9 cellular contexts compared by ENCODE assay signal in genomic region chr1:7224644-7225043, GRCh38.
DNase-seq lines count a peak whose midpoint lies in the region; ATAC-seq and TF ChIP-seq lines count a peak whose summit lies in the region.
"Had no signal": no experiment of that assay in that cellular context is flagged by ENCODE, and none has a peak within 500 bp of the region (broad histone marks: within the 10 kb centered on the region; RNA-seq: fewer than 3 reads in every experiment).

No MANE protein-coding gene starts in this region.

- H3K9ac ChIP-seq in endocrine pancreas (ENCODE audit: control insufficient read depth, insufficient read depth, low read length) = peak overlapping the region; percentile 6
- H3K9ac ChIP-seq in skeletal muscle satellite cell (ENCODE audit: low read depth, low read length) = no peak overlapping the region

- no peaks in the 10 kb centered on the region for H3K27me3 ChIP-seq in right atrium auricular region
- H3K27me3 ChIP-seq in endocrine pancreas (ENCODE audit: control insufficient read depth, insufficient read depth, low read length) = no peaks in the 10 kb centered on the region
- no peaks in the 10 kb centered on the region for H3K27me3 ChIP-seq in skeletal muscle satellite cell (ENCODE audit: control insufficient read depth, insufficient read depth, low read length)

- H3K9me3 ChIP-seq in right atrium auricular region (no peaks in the 10 kb centered on the region), endocrine pancreas (ENCODE audit: control insufficient read depth, low read length) (no peaks in the 10 kb centered on the region), skeletal muscle satellite cell (replicated peaks; ENCODE audit: low read length) (no peaks in the 10 kb centered on the region)

- ATAC-seq in Right ventricle myocardium superior (ENCODE audit: poor library complexity) (peak; percentile 49), GM18858 (IDR thresholded peaks at IDR 0.05; ENCODE audit: unreplicated experiment) (no peak)

- peak overlapping the region; percentile 41 for H3K4me2 ChIP-seq in skeletal muscle satellite cell (ENCODE audit: low read length)

- no peak overlapping the region for H3K4me3 ChIP-seq in right atrium auricular region
- H3K4me3 ChIP-seq in endocrine pancreas (ENCODE audit: control insufficient read depth, insufficient read depth, low read length) = no peak overlapping the region
- no peak overlapping the region for H3K4me3 ChIP-seq in skeletal muscle satellite cell (ENCODE audit: low read length)

- DNase-seq in Right ventricle myocardium superior = no peak
- no peak for DNase-seq in right atrium auricular region (ENCODE audit: low spot score)
- peak; percentile 85 for DNase-seq in NCI-H2171 treated with DMSO at 0.1 percent for 48 hours (lab: John Stamatoyannopoulos, UW)
- no peak for DNase-seq in cerebellar nuclear complex (lab: John Stamatoyannopoulos, UW)
- no peak for DNase-seq in NCI-H2107 (lab: John Stamatoyannopoulos, UW)
- DNase-seq: activated CD4-positive, alpha-beta T cell treated with anti-CD3 and anti-CD28 coated beads, Interleukin-2, amount 50 U/mL, for 4 hours had no signal

- intact Hi-C loops in Right ventricle myocardium superior (cut with DNase I) = loop anchor here (10.0 kb wide), 1 partner anchor 420 kb away; no protein-coding TSS in a partner anchor

- H3K27ac ChIP-seq in right atrium auricular region = no peak overlapping the region

- peak in 1 of 2 donors; percentile 22 for TF ChIP-seq CTCF in right atrium auricular region (IDR thresholded peaks at IDR 0.05)

- H3K36me3 ChIP-seq in right atrium auricular region (no peaks in the 10 kb centered on the region), endocrine pancreas (ENCODE audit: control insufficient read depth, insufficient read depth, low read length) (no peaks in the 10 kb centered on the region), skeletal muscle satellite cell (ENCODE audit: insufficient read depth, low read length) (no peaks in the 10 kb centered on the region)

- H3K4me1 ChIP-seq in right atrium auricular region = no peaks in the 10 kb centered on the region
- H3K4me1 ChIP-seq in endocrine pancreas (ENCODE audit: control insufficient read depth, insufficient read depth, low read length) = no peaks in the 10 kb centered on the region
- peaks cover 20% of the 10 kb centered on the region for H3K4me1 ChIP-seq in skeletal muscle satellite cell (ENCODE audit: control insufficient read depth, insufficient read depth, low read length)
